ENCODE assay signal across 8 cellular contexts in genomic region chr5:137660349-137660817, GRCh38.
A peak's percentile ranks its signal among the peaks of the same experiment; 100 is the strongest.
DNase-seq lines count a peak whose midpoint lies in the region; ATAC-seq and TF ChIP-seq lines count a peak whose summit lies in the region.

No MANE protein-coding gene starts in this region.

- H3K4me1 ChIP-seq in ovary (ENCODE audit: insufficient read depth) (no peaks in the 10 kb centered on the region), tibial nerve (peaks cover 0 to 11% (median 0%) of the 10 kb centered on the region in 4 donors)

- TF ChIP-seq EP300 in ovary (IDR thresholded peaks at IDR 0.05) (no peak), tibial nerve (IDR thresholded peaks at IDR 0.05) (peak in 1 of 2 donors; percentile 10)

- H3K4me3 ChIP-seq in ovary (no peak overlapping the region), tibial nerve (no peak overlapping the region)

- TF ChIP-seq CTCF in RWPE1 (conservative IDR thresholded peaks at IDR 0.05; ENCODE audit: low read depth) (peak; percentile 82), ovary (IDR thresholded peaks at IDR 0.05) (peak; percentile 26 to 64 (median 55)), tibial nerve (IDR thresholded peaks at IDR 0.05) (peak; percentile 51 to 80 (median 67))

- CTCF ChIA-PET in RWPE1 (lab: Yijun Ruan, JAX) = interaction anchor here (0.5 to 2.7 kb wide), 34 partner anchors 9 to 1302 kb away, joined by 3 to 31 read pairs (median 4); partner anchors contain the start of gene WNT8A

- POLR2A ChIA-PET in RWPE1 (lab: Yijun Ruan, JAX; ENCODE audit: low non-redundant PET) = no interaction called here

- DNase-seq in EH (ENCODE audit: low read depth) (peak; percentile 75), LHCN-M2 (ENCODE audit: low read depth) (peak; percentile 54), RWPE1 (ENCODE audit: low spot score) (peak; percentile 70), foreskin melanocyte (peak; percentile 52), ovary (peak; percentile 52 to 74 (median 62)), tibial nerve (ENCODE audit: low spot score in 2 of 2) (peak; percentile 44 to 80)
- DNase-seq in activated T-helper 9 cell treated with anti-CD3 and anti-CD28 coated beads, Interleukin-2, amount 50 U/mL, for 16 hours (ENCODE audit: low read depth) = peak; percentile 44

- TF ChIP-seq POLR2A in ovary (IDR thresholded peaks at IDR 0.05) (no peak), tibial nerve (IDR thresholded peaks at IDR 0.05) (no peak)

- no peak overlapping the region for H3K27ac ChIP-seq in RWPE1
- H3K27ac ChIP-seq in ovary = no peak overlapping the region
- H3K27ac ChIP-seq in tibial nerve = peak overlapping the region in 1 of 4 donors; percentile 50

- intact Hi-C loops in ovary (cut with DNase I) = loop anchor here in 1 of 4 donors (5.0 kb wide), 1 partner anchor 82 kb away; no protein-coding TSS in a partner anchor

- H3K27me3 ChIP-seq in ovary (no peaks in the 10 kb centered on the region), tibial nerve (no peaks in the 10 kb centered on the region)

- no peaks in the 10 kb centered on the region for H3K36me3 ChIP-seq in ovary
- peaks cover 0 to 18% (median 0%) of the 10 kb centered on the region in 3 donors for H3K36me3 ChIP-seq in tibial nerve

- 16 to 26% (median 20%) methylated on average over 6 of the region's 6 CpGs for WGBS in ovary, 3 donors
- 16 to 23% methylated on average over 6 of the region's 6 CpGs for WGBS in tibial nerve, 2 donors

- H3K9me3 ChIP-seq in ovary (no peaks in the 10 kb centered on the region), tibial nerve (no peaks in the 10 kb centered on the region)

- peak; percentile 96 for ATAC-seq in GM21786 (IDR thresholded peaks at IDR 0.05; ENCODE audit: unreplicated experiment)
